In genomic region chr1:161531986-161532875, GRCh38 we compare ENCODE assay signal across 9 cellular contexts. TPM values are rescaled to one million over a fixed set of nuclear protein-coding genes. Genes with fewer than 3 reads are reported as not detected.
DNase-seq lines count a peak whose midpoint lies in the region; ATAC-seq and TF ChIP-seq lines count a peak whose summit lies in the region.
"Had no signal": no experiment of that assay in that cellular context is flagged by ENCODE, and none has a peak within 500 bp of the region (broad histone marks: within the 10 kb centered on the region; RNA-seq: fewer than 3 reads in every experiment).

No MANE protein-coding gene starts in this region.

- no peaks in the 10 kb centered on the region for H3K9me3 Mint-ChIP-seq in activated CD8-positive, alpha-beta T cell treated with anti-CD3 and anti-CD28 coated beads, Interleukin-2, amount 10 ng/mL, durations not matched to agents 7 days and 5 days (ENCODE audit: insufficient read depth)
- H3K9me3 Mint-ChIP-seq in activated CD8-positive, alpha-beta T cell treated with anti-CD3 and anti-CD28 coated beads for 36 hours, result no peaks in the 10 kb centered on the region

- no peak for DNase-seq in activated CD8-positive, alpha-beta T cell treated with anti-CD3 and anti-CD28 coated beads, Interleukin-2, amount 10 ng/mL, durations not matched to agents 7 days and 5 days
- DNase-seq in activated CD8-positive, alpha-beta T cell treated with anti-CD3 and anti-CD28 coated beads for 36 hours, result no peak
- peak; percentile 65 for DNase-seq in inferior parietal cortex (ENCODE audit: extremely low spot score)
- DNase-seq in NK-92 treated with Interleukin-12 subunit alpha and Interleukin-12 subunit beta, amount 100 ng/mL, for 24 hours (lab: John Stamatoyannopoulos, UW), result no peak
- no peak for DNase-seq in activated CD4-positive, alpha-beta T cell treated with anti-CD3 and anti-CD28 coated beads, Interleukin-2, amount 50 U/mL, for 48 hours
- DNase-seq: CD4-positive, alpha-beta memory T cell had no signal

- peaks cover 7% of the 10 kb centered on the region for H3K36me3 Mint-ChIP-seq in activated CD8-positive, alpha-beta T cell treated with anti-CD3 and anti-CD28 coated beads, Interleukin-2, amount 10 ng/mL, durations not matched to agents 7 days and 5 days (ENCODE audit: low read depth)
- peaks cover 2% of the 10 kb centered on the region for H3K36me3 Mint-ChIP-seq in activated CD8-positive, alpha-beta T cell treated with anti-CD3 and anti-CD28 coated beads for 36 hours (ENCODE audit: low read depth)

- H3K27ac Mint-ChIP-seq in activated CD8-positive, alpha-beta T cell treated with anti-CD3 and anti-CD28 coated beads, Interleukin-2, amount 10 ng/mL, durations not matched to agents 7 days and 5 days, result peak overlapping the region; percentile 57
- H3K27ac Mint-ChIP-seq in activated CD8-positive, alpha-beta T cell treated with anti-CD3 and anti-CD28 coated beads for 36 hours, result no peak overlapping the region

- TF ChIP-seq CTCF in activated CD8-positive, alpha-beta T cell treated with anti-CD3 and anti-CD28 coated beads for 36 hours (IDR thresholded peaks at IDR 0.05), result no peak

- intact Hi-C loops in activated CD8-positive, alpha-beta T cell treated with anti-CD3 and anti-CD28 coated beads for 36 hours (cut with micrococcal nuclease), result loop anchor here (5.0 to 10.0 kb wide), 2 partner anchors 80 to 213 kb away; partner anchors contain the start of gene DUSP12

- no peak for ATAC-seq in activated CD8-positive, alpha-beta T cell treated with anti-CD3 and anti-CD28 coated beads, Interleukin-2, amount 10 ng/mL, durations not matched to agents 7 days and 5 days
- ATAC-seq in activated CD8-positive, alpha-beta T cell treated with anti-CD3 and anti-CD28 coated beads for 36 hours, result no peak
- no peak for ATAC-seq in GM21717 (IDR thresholded peaks at IDR 0.05; ENCODE audit: unreplicated experiment)

- peaks cover 8% of the 10 kb centered on the region for H3K27me3 Mint-ChIP-seq in activated CD8-positive, alpha-beta T cell treated with anti-CD3 and anti-CD28 coated beads, Interleukin-2, amount 10 ng/mL, durations not matched to agents 7 days and 5 days (ENCODE audit: low read depth)
- peaks cover 3% of the 10 kb centered on the region for H3K27me3 Mint-ChIP-seq in activated CD8-positive, alpha-beta T cell treated with anti-CD3 and anti-CD28 coated beads for 36 hours

- CTCF ChIA-PET in activated CD8-positive, alpha-beta T cell treated with anti-CD3 and anti-CD28 coated beads, Interleukin-2, amount 10 ng/mL, durations not matched to agents 7 days and 5 days (lab: Charles Lee), result interaction anchor here (0.8 to 2.6 kb wide), 4 partner anchors 10 to 207 kb away, joined by 3 to 12 read pairs (median 6); no protein-coding TSS in a partner anchor
- CTCF ChIA-PET in activated CD8-positive, alpha-beta T cell treated with anti-CD3 and anti-CD28 coated beads for 36 hours (lab: Charles Lee), result interaction anchor here (0.7 to 1.8 kb wide), 7 partner anchors 8 to 210 kb away, joined by 3 to 6 read pairs (median 4); no protein-coding TSS in a partner anchor

- POLR2A ChIA-PET in activated CD8-positive, alpha-beta T cell treated with anti-CD3 and anti-CD28 coated beads, Interleukin-2, amount 10 ng/mL, durations not matched to agents 7 days and 5 days (lab: Charles Lee), result interaction anchor here (1.8 to 2.0 kb wide), 2 partner anchors 8 to 217 kb away, joined by 6 to 11 read pairs; partner anchors contain the start of gene DUSP12
- POLR2A ChIA-PET in activated CD8-positive, alpha-beta T cell treated with anti-CD3 and anti-CD28 coated beads for 36 hours (lab: Charles Lee), result interaction anchor here (1.0 to 1.8 kb wide), 2 partner anchors 132 to 218 kb away, joined by 3 to 4 read pairs; partner anchors contain the start of gene DUSP12

- H3K4me1 Mint-ChIP-seq in activated CD8-positive, alpha-beta T cell treated with anti-CD3 and anti-CD28 coated beads, Interleukin-2, amount 10 ng/mL, durations not matched to agents 7 days and 5 days (ENCODE audit: low read depth), result peaks cover 24% of the 10 kb centered on the region
- H3K4me1 Mint-ChIP-seq in activated CD8-positive, alpha-beta T cell treated with anti-CD3 and anti-CD28 coated beads for 36 hours (ENCODE audit: low read depth), result peaks cover 14% of the 10 kb centered on the region

- peak overlapping the region; percentile 66 for H3K27ac ChIP-seq in angular gyrus (ENCODE audit: low read depth, low read length)
- peak overlapping the region; percentile 69 for H3K27ac ChIP-seq in temporal lobe (ENCODE audit: low read depth, low read length)

- no peak overlapping the region for H3K4me3 Mint-ChIP-seq in activated CD8-positive, alpha-beta T cell treated with anti-CD3 and anti-CD28 coated beads, Interleukin-2, amount 10 ng/mL, durations not matched to agents 7 days and 5 days
- no peak overlapping the region for H3K4me3 Mint-ChIP-seq in activated CD8-positive, alpha-beta T cell treated with anti-CD3 and anti-CD28 coated beads for 36 hours

RNA-seq across cellular contexts. Expression of gene HSPA6, which starts 7.9 kb away (rescaled TPM):
- 1 to 10 TPM in 1 of 2 experiments, under 1 TPM in 1; 0.94 to 1.1 TPM for total RNA-seq in activated CD8-positive, alpha-beta T cell treated with anti-CD3 and anti-CD28 coated beads, Interleukin-2, amount 10 ng/mL, durations not matched to agents 7 days and 5 days
- total RNA-seq in activated CD8-positive, alpha-beta T cell treated with anti-CD3 and anti-CD28 coated beads for 36 hours, result under 1 TPM; 0.36 to 0.45 TPM
- total RNA-seq in temporal lobe, result 3.4 TPM

RNA-seq across cellular contexts. Expression of gene FCGR3A, which starts 17.4 kb away (rescaled TPM):
- total RNA-seq in activated CD8-positive, alpha-beta T cell treated with anti-CD3 and anti-CD28 coated beads, Interleukin-2, amount 10 ng/mL, durations not matched to agents 7 days and 5 days, result under 1 TPM; 0.50 to 0.52 TPM
- under 1 TPM; 0.27 to 0.36 TPM for total RNA-seq in activated CD8-positive, alpha-beta T cell treated with anti-CD3 and anti-CD28 coated beads for 36 hours
- total RNA-seq in temporal lobe, result 2.5 TPM

RNA-seq across cellular contexts. Expression of gene FCGR2A, which starts 27.0 kb away (rescaled TPM):
- total RNA-seq in activated CD8-positive, alpha-beta T cell treated with anti-CD3 and anti-CD28 coated beads, Interleukin-2, amount 10 ng/mL, durations not matched to agents 7 days and 5 days, result under 1 TPM in 1 of 2 experiments, not detected in 1; 0.21 TPM
- not detected for total RNA-seq in activated CD8-positive, alpha-beta T cell treated with anti-CD3 and anti-CD28 coated beads for 36 hours
- total RNA-seq in temporal lobe, result 2.0 TPM
